In genomic region chrX:72347366-72347765, GRCh38 we compare ENCODE assay signal across 1 cellular context.
TF ChIP-seq lines count a peak whose summit lies in the region.

No MANE protein-coding gene starts in this region.

TF ChIP-seq in A549, 52 proteins besides CTCF, POLR2A, EP300 and RAD21 (continued from another document):
- no peak for TF ChIP-seq SREBF2 (IDR thresholded peaks at IDR 0.05)
- TF ChIP-seq HOXB5 (CRISPR knock-in tag; IDR thresholded peaks at IDR 0.05) = no peak
- TF ChIP-seq TFCP2L1 (CRISPR knock-in tag; IDR thresholded peaks at IDR 0.05) = no peak
- TF ChIP-seq CBX8 (IDR thresholded peaks at IDR 0.05) = no peak
